In genomic region chr10:17212802-17213204, GRCh38 we compare ENCODE assay signal across 1 cellular context.
A peak's percentile ranks its signal among the peaks of the same experiment; 100 is the strongest.
TF ChIP-seq lines count a peak whose summit lies in the region.

No MANE protein-coding gene starts in this region.

TF ChIP-seq in K562, 482 proteins besides CTCF, POLR2A, EP300 and RAD21 (continued from another document and continues in another):
- TF ChIP-seq, protein P1, sequence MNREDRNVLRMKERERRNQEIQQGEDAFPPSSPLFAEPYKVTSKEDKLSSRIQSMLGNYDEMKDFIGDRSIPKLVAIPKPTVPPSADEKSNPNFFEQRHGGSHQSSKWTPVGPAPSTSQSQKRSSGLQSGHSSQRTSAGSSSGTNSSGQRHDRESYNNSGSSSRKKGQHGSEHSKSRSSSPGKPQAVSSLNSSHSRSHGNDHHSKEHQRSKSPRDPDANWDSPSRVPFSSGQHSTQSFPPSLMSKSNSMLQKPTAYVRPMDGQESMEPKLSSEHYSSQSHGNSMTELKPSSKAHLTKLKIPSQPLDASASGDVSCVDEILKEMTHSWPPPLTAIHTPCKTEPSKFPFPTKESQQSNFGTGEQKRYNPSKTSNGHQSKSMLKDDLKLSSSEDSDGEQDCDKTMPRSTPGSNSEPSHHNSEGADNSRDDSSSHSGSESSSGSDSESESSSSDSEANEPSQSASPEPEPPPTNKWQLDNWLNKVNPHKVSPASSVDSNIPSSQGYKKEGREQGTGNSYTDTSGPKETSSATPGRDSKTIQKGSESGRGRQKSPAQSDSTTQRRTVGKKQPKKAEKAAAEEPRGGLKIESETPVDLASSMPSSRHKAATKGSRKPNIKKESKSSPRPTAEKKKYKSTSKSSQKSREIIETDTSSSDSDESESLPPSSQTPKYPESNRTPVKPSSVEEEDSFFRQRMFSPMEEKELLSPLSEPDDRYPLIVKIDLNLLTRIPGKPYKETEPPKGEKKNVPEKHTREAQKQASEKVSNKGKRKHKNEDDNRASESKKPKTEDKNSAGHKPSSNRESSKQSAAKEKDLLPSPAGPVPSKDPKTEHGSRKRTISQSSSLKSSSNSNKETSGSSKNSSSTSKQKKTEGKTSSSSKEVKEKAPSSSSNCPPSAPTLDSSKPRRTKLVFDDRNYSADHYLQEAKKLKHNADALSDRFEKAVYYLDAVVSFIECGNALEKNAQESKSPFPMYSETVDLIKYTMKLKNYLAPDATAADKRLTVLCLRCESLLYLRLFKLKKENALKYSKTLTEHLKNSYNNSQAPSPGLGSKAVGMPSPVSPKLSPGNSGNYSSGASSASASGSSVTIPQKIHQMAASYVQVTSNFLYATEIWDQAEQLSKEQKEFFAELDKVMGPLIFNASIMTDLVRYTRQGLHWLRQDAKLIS (CRISPR knock-in tag; IDR thresholded peaks at IDR 0.05): no peak
- peak; percentile 76 for TF ChIP-seq ZNF316 (IDR thresholded peaks at IDR 0.05)
- TF ChIP-seq C11orf30 (IDR thresholded peaks at IDR 0.05; ENCODE audit: low read depth): peak; percentile 83
- TF ChIP-seq ZNF324 (CRISPR knock-in tag; IDR thresholded peaks at IDR 0.05): no peak
- no peak for TF ChIP-seq MIER1 (IDR thresholded peaks at IDR 0.05; ENCODE audit: low read depth)
- no peak for TF ChIP-seq KLF6 (CRISPR knock-in tag; IDR thresholded peaks at IDR 0.05; ENCODE audit: borderline replicate concordance)
- peak; percentile 62; the same call in 1 of the 2 replicates for TF ChIP-seq MAFK (IDR thresholded peaks at IDR 0.05; ENCODE audit: low read length)
- peak; percentile 39; the same call in 1 of the 2 replicates for TF ChIP-seq SMARCE1 (IDR thresholded peaks at IDR 0.05)
- TF ChIP-seq RFX5 (IDR thresholded peaks at IDR 0.05; ENCODE audit: low read depth, low read length): no peak
- TF ChIP-seq, protein P2, sequence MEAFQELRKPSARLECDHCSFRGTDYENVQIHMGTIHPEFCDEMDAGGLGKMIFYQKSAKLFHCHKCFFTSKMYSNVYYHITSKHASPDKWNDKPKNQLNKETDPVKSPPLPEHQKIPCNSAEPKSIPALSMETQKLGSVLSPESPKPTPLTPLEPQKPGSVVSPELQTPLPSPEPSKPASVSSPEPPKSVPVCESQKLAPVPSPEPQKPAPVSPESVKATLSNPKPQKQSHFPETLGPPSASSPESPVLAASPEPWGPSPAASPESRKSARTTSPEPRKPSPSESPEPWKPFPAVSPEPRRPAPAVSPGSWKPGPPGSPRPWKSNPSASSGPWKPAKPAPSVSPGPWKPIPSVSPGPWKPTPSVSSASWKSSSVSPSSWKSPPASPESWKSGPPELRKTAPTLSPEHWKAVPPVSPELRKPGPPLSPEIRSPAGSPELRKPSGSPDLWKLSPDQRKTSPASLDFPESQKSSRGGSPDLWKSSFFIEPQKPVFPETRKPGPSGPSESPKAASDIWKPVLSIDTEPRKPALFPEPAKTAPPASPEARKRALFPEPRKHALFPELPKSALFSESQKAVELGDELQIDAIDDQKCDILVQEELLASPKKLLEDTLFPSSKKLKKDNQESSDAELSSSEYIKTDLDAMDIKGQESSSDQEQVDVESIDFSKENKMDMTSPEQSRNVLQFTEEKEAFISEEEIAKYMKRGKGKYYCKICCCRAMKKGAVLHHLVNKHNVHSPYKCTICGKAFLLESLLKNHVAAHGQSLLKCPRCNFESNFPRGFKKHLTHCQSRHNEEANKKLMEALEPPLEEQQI (IDR thresholded peaks at IDR 0.05): peak; percentile 65; the same call in 1 of the 2 replicates
- peak; percentile 55 for TF ChIP-seq MGA (IDR thresholded peaks at IDR 0.05)
- peak; percentile 29; the same call in 1 of the 2 replicates for TF ChIP-seq CBFA2T3 (IDR thresholded peaks at IDR 0.05)
- TF ChIP-seq, protein P3, sequence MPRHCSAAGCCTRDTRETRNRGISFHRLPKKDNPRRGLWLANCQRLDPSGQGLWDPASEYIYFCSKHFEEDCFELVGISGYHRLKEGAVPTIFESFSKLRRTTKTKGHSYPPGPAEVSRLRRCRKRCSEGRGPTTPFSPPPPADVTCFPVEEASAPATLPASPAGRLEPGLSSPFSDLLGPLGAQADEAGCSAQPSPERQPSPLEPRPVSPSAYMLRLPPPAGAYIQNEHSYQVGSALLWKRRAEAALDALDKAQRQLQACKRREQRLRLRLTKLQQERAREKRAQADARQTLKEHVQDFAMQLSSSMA (CRISPR knock-in tag; IDR thresholded peaks at IDR 0.05): no peak
- no peak for TF ChIP-seq YY1 (IDR thresholded peaks at IDR 0.05; ENCODE audit: borderline replicate concordance in 1 of 3, control insufficient read depth in 1 of 3, extremely low read depth in 1 of 3, insufficient read depth in 3 of 3, insufficient read length in 1 of 3, insufficient replicate concordance in 2 of 3, low read depth in 1 of 3, low read length in 2 of 3)
- TF ChIP-seq, protein P4, sequence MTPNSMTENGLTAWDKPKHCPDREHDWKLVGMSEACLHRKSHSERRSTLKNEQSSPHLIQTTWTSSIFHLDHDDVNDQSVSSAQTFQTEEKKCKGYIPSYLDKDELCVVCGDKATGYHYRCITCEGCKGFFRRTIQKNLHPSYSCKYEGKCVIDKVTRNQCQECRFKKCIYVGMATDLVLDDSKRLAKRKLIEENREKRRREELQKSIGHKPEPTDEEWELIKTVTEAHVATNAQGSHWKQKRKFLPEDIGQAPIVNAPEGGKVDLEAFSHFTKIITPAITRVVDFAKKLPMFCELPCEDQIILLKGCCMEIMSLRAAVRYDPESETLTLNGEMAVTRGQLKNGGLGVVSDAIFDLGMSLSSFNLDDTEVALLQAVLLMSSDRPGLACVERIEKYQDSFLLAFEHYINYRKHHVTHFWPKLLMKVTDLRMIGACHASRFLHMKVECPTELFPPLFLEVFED (CRISPR knock-in tag; conservative IDR thresholded peaks at IDR 0.05): 0 out of 2 replicates have a peak, but pooled peaks have one; percentile 16
- no peak for TF ChIP-seq POLR2B (IDR thresholded peaks at IDR 0.05; ENCODE audit: low read depth, partially characterized antibody)
- no peak for TF ChIP-seq RBM17 (IDR thresholded peaks at IDR 0.05; ENCODE audit: borderline replicate concordance, low read depth, low read length)
- no peak for TF ChIP-seq SIX5 (IDR thresholded peaks at IDR 0.05; ENCODE audit: borderline replicate concordance in 1 of 2, insufficient read depth in 1 of 2, low read depth in 1 of 2, low read length in 2 of 2)
- no peak for TF ChIP-seq DDX20 (tag; IDR thresholded peaks at IDR 0.05; ENCODE audit: low read depth)
- peak; percentile 16; the same call in 1 of the 2 replicates for TF ChIP-seq ZBTB9 (CRISPR knock-in tag; IDR thresholded peaks at IDR 0.05)
- no peak for TF ChIP-seq GABPB1 (CRISPR knock-in tag; IDR thresholded peaks at IDR 0.05)
